In genomic region chr3:133926736-133927542, GRCh38 we compare ENCODE assay signal across 8 cellular contexts. TPM values are rescaled to one million over a fixed set of nuclear protein-coding genes. Genes with fewer than 3 reads are reported as not detected.
DNase-seq lines count a peak whose midpoint lies in the region; ATAC-seq, FAIRE-seq and TF ChIP-seq lines count a peak whose summit lies in the region.

No MANE protein-coding gene starts in this region.

- peak overlapping the region; percentile 60 for H3K4me3 ChIP-seq in A549
- H3K4me3 ChIP-seq in Panc1 (ENCODE audit: low read depth in 2 of 2, low read length in 2 of 2) = peak overlapping the region; percentile 32 to 34
- peak overlapping the region; percentile 52 for H3K4me3 ChIP-seq in fibroblast of villous mesenchyme (ENCODE audit: low read depth, low read length)
- H3K4me3 ChIP-seq in psoas muscle = peak overlapping the region; percentile 69

- 38% methylated on average over 34 of the region's 35 CpGs for WGBS in A549 (ENCODE audit: missing lambda C conversion rate)
- WGBS in psoas muscle, 3 donors = 18 to 25% (median 18%) methylated on average over 35 of the region's 35 CpGs

- intact Hi-C loops in Panc1 (cut with micrococcal nuclease; ENCODE audit: unreplicated experiment) = loop anchor here (2.0 to 10.0 kb wide), 3 partner anchors 108 to 1192 kb away; partner anchors contain the start of gene TOPBP1
- intact Hi-C loops in psoas muscle (cut with DNase I) = loop anchor here (1.0 to 10.0 kb wide), 4 partner anchors 106 to 1200 kb away; partner anchors contain the start of gene TOPBP1 (in 1 of the 2)

- POLR2A ChIA-PET in A549 (lab: Yijun Ruan, JAX) = no interaction called here
- POLR2A ChIA-PET in Panc1 (lab: Charles Lee) = no interaction called here

- CTCF ChIA-PET in A549 (lab: Yijun Ruan, JAX) (interaction anchor here (0.7 to 5.1 kb wide), 5 partner anchors 16 to 482 kb away, joined by 3 to 49 read pairs (median 8); no protein-coding TSS in a partner anchor), Panc1 (lab: Charles Lee) (no interaction called here)

- peak overlapping the region; percentile 95 for H3K4me2 ChIP-seq in A549

- BruUV-seq in Panc1 (replicated peaks; lab: Mats Ljungman, UMichigan) = no TSS peak

- H3K9me3 ChIP-seq in A549 (no peaks in the 10 kb centered on the region), Panc1 (ENCODE audit: control insufficient read depth, insufficient read depth, low read depth, low read length) (no peaks in the 10 kb centered on the region), psoas muscle (no peaks in the 10 kb centered on the region)

- H3K27me3 ChIP-seq in Panc1 (ENCODE audit: control insufficient read depth, insufficient read depth, low read length) = no peaks in the 10 kb centered on the region
- H3K27me3 ChIP-seq in psoas muscle (ENCODE audit: insufficient read depth in 3 of 3, low read length in 2 of 3) = no peaks in the 10 kb centered on the region

- H3K36me3 ChIP-seq in Panc1 (ENCODE audit: control insufficient read depth, insufficient read depth, low read length) (no peaks in the 10 kb centered on the region), psoas muscle (ENCODE audit: insufficient read depth in 1 of 2, low read depth in 1 of 2) (no peaks in the 10 kb centered on the region)

- H3K27ac ChIP-seq in A549 (peak overlapping the region; percentile 61 to 83; a peak in 5 of 6 replicates), Panc1 (ENCODE audit: low read length) (no peak overlapping the region), psoas muscle (no peak overlapping the region)

- TF ChIP-seq EP300 in A549 (IDR thresholded peaks at IDR 0.05) = no peak

- no peak for TF ChIP-seq CTCF in A549 (IDR thresholded peaks at IDR 0.05)
- no peak; the same call in 1 of the 2 replicates for TF ChIP-seq CTCF in Panc1 (IDR thresholded peaks at IDR 0.05)
- no peak for TF ChIP-seq CTCF in fibroblast of villous mesenchyme (IDR thresholded peaks at IDR 0.05; ENCODE audit: insufficient read depth, low read depth, low read length)
- no peak for TF ChIP-seq CTCF in psoas muscle (IDR thresholded peaks at IDR 0.05)

- H3K4me1 ChIP-seq in A549 = no peaks in the 10 kb centered on the region
- H3K4me1 ChIP-seq in Panc1 (ENCODE audit: control insufficient read depth, insufficient read depth, low read length) = no peaks in the 10 kb centered on the region
- H3K4me1 ChIP-seq in psoas muscle = peaks cover 5% of the 10 kb centered on the region

- no peak for TF ChIP-seq POLR2A in A549 (IDR thresholded peaks at IDR 0.05; ENCODE audit: low read length)

- in situ Hi-C loops in Panc1 (cut with HindIII; ENCODE audit: low pct_unique_long_range_greater_than_20kb, low sequenced_read_pairs) = no loop called here

- no peak for TF ChIP-seq RAD21 in A549 (conservative IDR thresholded peaks at IDR 0.05 in 1 of 2, IDR thresholded peaks at IDR 0.05 in 1 of 2)

- ATAC-seq in A549 = peak; percentile 59 to 68; a peak in 5 of 6 replicates
- ATAC-seq in GM19324 (IDR thresholded peaks at IDR 0.05; ENCODE audit: low FRiP score, unreplicated experiment) = peak; percentile 6
- ATAC-seq in Panc1 = peak; percentile 33
- ATAC-seq in psoas muscle = peak in 3 of 4 donors; percentile 6 to 41 (median 33)
- ATAC-seq in HG03460 (IDR thresholded peaks at IDR 0.05; ENCODE audit: unreplicated experiment) = no peak

- DNase-seq in A549 (ENCODE audit: low read depth in 1 of 2, low spot score in 1 of 2) (no peak), Panc1 (ENCODE audit: low read depth, low spot score) (no peak), fibroblast of villous mesenchyme (ENCODE audit: low read depth) (no peak), psoas muscle (no peak), NCI-H2029 (lab: John Stamatoyannopoulos, UW) (no peak), NCI-H748 treated with DMSO at 0.1 percent for 48 hours (lab: John Stamatoyannopoulos, UW) (no peak)

- no peak for FAIRE-seq in A549 (lab: Jason Lieb, UNC)

TF ChIP-seq in A549, 52 proteins besides CTCF, POLR2A, EP300 and RAD21:
- TF ChIP-seq HOXA7 (CRISPR knock-in tag; IDR thresholded peaks at IDR 0.05) (no peak), MAFK (IDR thresholded peaks at IDR 0.05; ENCODE audit: partially characterized antibody) (no peak), KDM5A (IDR thresholded peaks at IDR 0.05) (no peak), ZC3H11A (IDR thresholded peaks at IDR 0.05) (no peak), MYC (IDR thresholded peaks at IDR 0.05; ENCODE audit: borderline replicate concordance, low read length) (no peak), CBX8 (IDR thresholded peaks at IDR 0.05) (no peak), BHLHE40 (IDR thresholded peaks at IDR 0.05; ENCODE audit: low read depth, low read length) (no peak), TP53 (CRISPR knock-in tag; IDR thresholded peaks at IDR 0.05) (no peak), CHD2 (IDR thresholded peaks at IDR 0.05; ENCODE audit: low read length, partially characterized antibody) (no peak), E2F6 (IDR thresholded peaks at IDR 0.05; ENCODE audit: borderline replicate concordance, low read depth) (no peak), HOXB13 (CRISPR knock-in tag; IDR thresholded peaks at IDR 0.05; ENCODE audit: low read depth) (no peak), HOXB5 (CRISPR knock-in tag; IDR thresholded peaks at IDR 0.05) (no peak), PBX3 (IDR thresholded peaks at IDR 0.05) (no peak), NFE2L2 (conservative IDR thresholded peaks at IDR 0.05; ENCODE audit: low read length) (no peak), ELK1 (IDR thresholded peaks at IDR 0.05; ENCODE audit: low read depth, low read length) (no peak), ZFP36 (IDR thresholded peaks at IDR 0.05; ENCODE audit: borderline replicate concordance, partially characterized antibody) (no peak), SREBF2 (IDR thresholded peaks at IDR 0.05) (no peak)

RNA-seq across cellular contexts. Expression of gene RAB6B, which starts 31.3 kb away (rescaled TPM):
- polyA plus RNA-seq in A549 (2011; rRNA removed) (2.5 and 3.7 TPM in 2 replicates), A549 (2017; fragmentation: RNase III; extraction: RNeasy Plus Mini Kit Qiagen cat#74134 plus additional on column Dnase treatment) (2.4 to 3.4 TPM (median 2.6 TPM) in 3 replicates), psoas muscle (1 to 10 TPM in 1 of 3 donors, under 1 TPM in 2; 0.93 to 1.3 (median 0.94) TPM)
- polyA plus RNA-seq in A549 (2012; cell fraction: cytosol; rRNA removed) = 2.6 and 3.0 TPM in 2 replicates
- 1.8 and 2.3 TPM in 2 replicates for polyA plus RNA-seq in A549 (2012; cell fraction: nucleus; rRNA removed)
- 4.1 and 6.9 TPM in 2 replicates for polyA minus RNA-seq in A549 (2011; rRNA and poly(A)+ RNA removed)
- total RNA-seq in Panc1 (2021; ENCODE audit: unreplicated experiment) (49.2 TPM), fibroblast of villous mesenchyme (0.32 and 0.86 TPM in 2 replicates), psoas muscle (1 to 10 TPM; 2.0 to 3.8 (median 3.4) TPM)
- 113 TPM for polyA plus RNA-seq in Panc1 (2012; ENCODE audit: insufficient read length)

Comparison
In these comparisons a context has a peak if more than half of its experiments do, and no peak if none do; other contexts are left out.
1. H3K27ac ChIP-seq: peak in A549 (2 of 2); none in Panc1 (single experiment) and psoas muscle (single experiment).
2. RNA of gene RAB6B, which starts 31.3 kb away (total RNA-seq): 49.2 TPM in Panc1 (single experiment); 2.0 to 3.8 TPM in psoas muscle and 0.32 to 0.86 TPM in fibroblast of villous mesenchyme; every median in the first group is over 10 times any median in the second.
3. Peak in every context shown above with its lines, with median percentiles within 50 percentile points of each other: H3K4me3 ChIP-seq.